In genomic region chr16:66522816-66523590, GRCh38 we compare ENCODE assay signal across 11 cellular contexts. TPM values are rescaled to one million over a fixed set of nuclear protein-coding genes. Genes with fewer than 3 reads are reported as not detected.
DNase-seq lines count a peak whose midpoint lies in the region; ATAC-seq and TF ChIP-seq lines count a peak whose summit lies in the region.
"Had no signal": no experiment of that assay in that cellular context is flagged by ENCODE, and none has a peak within 500 bp of the region (broad histone marks: within the 10 kb centered on the region; RNA-seq: fewer than 3 reads in every experiment).

No MANE protein-coding gene starts in this region.

- peaks cover 74% of the 10 kb centered on the region for H3K4me1 Mint-ChIP-seq in activated CD4-positive, alpha-beta T cell treated with anti-CD3 and anti-CD28 coated beads, Interleukin-2, amount 10 ng/mL, durations not matched to agents 24 days and 14 days
- peaks cover 62% of the 10 kb centered on the region for H3K4me1 Mint-ChIP-seq in T-helper 17 cell

- no peak for TF ChIP-seq CTCF in gastroesophageal sphincter (IDR thresholded peaks at IDR 0.05)

- TF ChIP-seq POLR2A in gastroesophageal sphincter (IDR thresholded peaks at IDR 0.05) = no peak

- H3K9me3 ChIP-seq in T-helper 17 cell (ENCODE audit: control insufficient read depth, low read length, poor library complexity, severe bottlenecking) = no peaks in the 10 kb centered on the region
- H3K9me3 ChIP-seq in gastroesophageal sphincter = no peaks in the 10 kb centered on the region
- H3K9me3 ChIP-seq: pancreas had no signal

- H3K9me3 Mint-ChIP-seq in activated CD4-positive, alpha-beta T cell treated with anti-CD3 and anti-CD28 coated beads, Interleukin-2, amount 10 ng/mL, durations not matched to agents 24 days and 14 days = no peaks in the 10 kb centered on the region

- H3K27ac Mint-ChIP-seq in activated CD4-positive, alpha-beta T cell treated with anti-CD3 and anti-CD28 coated beads, Interleukin-2, amount 10 ng/mL, durations not matched to agents 24 days and 14 days = peak overlapping the region; percentile 97
- H3K27ac Mint-ChIP-seq in T-helper 17 cell = peak overlapping the region; percentile 96

- no peak for TF ChIP-seq EP300 in gastroesophageal sphincter (IDR thresholded peaks at IDR 0.05)

- no peak overlapping the region for H3K4me3 ChIP-seq in gastroesophageal sphincter
- H3K4me3 ChIP-seq: pancreas had no signal

- peaks cover 0 to 66% (median 23%) of the 10 kb centered on the region in 3 donors for H3K4me1 ChIP-seq in gastroesophageal sphincter

- H3K4me3 Mint-ChIP-seq in activated CD4-positive, alpha-beta T cell treated with anti-CD3 and anti-CD28 coated beads, Interleukin-2, amount 10 ng/mL, durations not matched to agents 24 days and 14 days = peak overlapping the region; percentile 83
- H3K4me3 Mint-ChIP-seq in T-helper 17 cell = peak overlapping the region; percentile 88

- 90 to 93% methylated on average over 6 to 9 of the region's 11 CpGs for WGBS in gastroesophageal sphincter (ENCODE audit: low coverage in 1 of 2), 2 donors

- H3K27ac ChIP-seq in gastroesophageal sphincter (peak overlapping the region in 3 of 4 donors; percentile 37 to 92 (median 83)), substantia nigra (ENCODE audit: low read depth, low read length, poor library complexity, severe bottlenecking) (peak overlapping the region; percentile 16)

- no peaks in the 10 kb centered on the region for H3K27me3 Mint-ChIP-seq in activated CD4-positive, alpha-beta T cell treated with anti-CD3 and anti-CD28 coated beads, Interleukin-2, amount 10 ng/mL, durations not matched to agents 24 days and 14 days
- H3K27me3 Mint-ChIP-seq in T-helper 17 cell = no peaks in the 10 kb centered on the region

- H3K27me3 ChIP-seq in gastroesophageal sphincter = no peaks in the 10 kb centered on the region
- H3K27me3 ChIP-seq: pancreas had no signal

- intact Hi-C loops in activated CD4-positive, alpha-beta T cell treated with anti-CD3 and anti-CD28 coated beads, Interleukin-2, amount 10 ng/mL, durations not matched to agents 24 days and 14 days (cut with micrococcal nuclease) = loop anchor here (1.0 kb wide), 3 partner anchors 26 to 81 kb away; partner anchors contain the start of gene CMTM3

- ATAC-seq in T-helper 17 cell = no peak
- no peak for ATAC-seq in gastroesophageal sphincter
- no peak for ATAC-seq in HG03439 (IDR thresholded peaks at IDR 0.05; ENCODE audit: unreplicated experiment)

- H3K36me3 ChIP-seq in gastroesophageal sphincter = peaks cover 0 to 73% of the 10 kb centered on the region in 2 donors

- H3K36me3 Mint-ChIP-seq in activated CD4-positive, alpha-beta T cell treated with anti-CD3 and anti-CD28 coated beads, Interleukin-2, amount 10 ng/mL, durations not matched to agents 24 days and 14 days (ENCODE audit: low read depth) = peaks cover 12% of the 10 kb centered on the region
- H3K36me3 Mint-ChIP-seq in T-helper 17 cell (ENCODE audit: low read depth) = no peaks in the 10 kb centered on the region

- peak; percentile 63 for DNase-seq in activated CD4-positive, alpha-beta T cell treated with anti-CD3 and anti-CD28 coated beads, Interleukin-2, amount 10 ng/mL, durations not matched to agents 24 days and 14 days
- no peak for DNase-seq in activated CD4-positive, alpha-beta T cell treated with anti-CD3 and anti-CD28 coated beads, Interleukin-2, amount 50 U/mL, for 48 hours
- no peak for DNase-seq in T-helper 17 cell
- no peak for DNase-seq in substantia nigra (lab: John Stamatoyannopoulos, UW)
- DNase-seq in NCI-H1092 (lab: John Stamatoyannopoulos, UW) = no peak
- DNase-seq in AML-193 (lab: John Stamatoyannopoulos, UW) = no peak
- DNase-seq: effector CD8-positive, alpha-beta T cell; pancreas had no signal

RNA-seq across cellular contexts. Expression of gene TK2, which starts 26.9 kb away (rescaled TPM):
- total RNA-seq in activated CD4-positive, alpha-beta T cell treated with anti-CD3 and anti-CD28 coated beads, Interleukin-2, amount 10 ng/mL, durations not matched to agents 24 days and 14 days = 5.8 and 6.7 TPM in 2 replicates
- total RNA-seq in T-helper 17 cell (1 to 10 TPM; 7.1 to 9.4 TPM), gastroesophageal sphincter (10 to 100 TPM; 32.7 to 42.8 (median 37.0) TPM)

RNA-seq across cellular contexts. Expression of gene CKLF, which starts 29.4 kb away (rescaled TPM):
- 145 and 146 TPM in 2 replicates for total RNA-seq in activated CD4-positive, alpha-beta T cell treated with anti-CD3 and anti-CD28 coated beads, Interleukin-2, amount 10 ng/mL, durations not matched to agents 24 days and 14 days
- total RNA-seq in T-helper 17 cell = 10 to 100 TPM; 41.6 to 42.5 TPM
- total RNA-seq in gastroesophageal sphincter = 10 to 100 TPM; 13.1 to 31.5 (median 17.9) TPM

RNA-seq across cellular contexts. Expression of gene CMTM1, which starts 43.2 kb away (rescaled TPM):
- 12.2 and 13.6 TPM in 2 replicates for total RNA-seq in activated CD4-positive, alpha-beta T cell treated with anti-CD3 and anti-CD28 coated beads, Interleukin-2, amount 10 ng/mL, durations not matched to agents 24 days and 14 days
- 1 to 10 TPM; 3.3 to 3.6 TPM for total RNA-seq in T-helper 17 cell
- total RNA-seq in gastroesophageal sphincter = under 1 TPM in 1 of 4 donors, not detected in 3; 0.89 TPM

RNA-seq across cellular contexts. Expression of gene CMTM2, which starts 56.3 kb away (rescaled TPM):
- 0.51 and 0.95 TPM in 2 replicates for total RNA-seq in activated CD4-positive, alpha-beta T cell treated with anti-CD3 and anti-CD28 coated beads, Interleukin-2, amount 10 ng/mL, durations not matched to agents 24 days and 14 days
- total RNA-seq in T-helper 17 cell (under 1 TPM in 1 of 2 donors, not detected in 1; 0.70 TPM), gastroesophageal sphincter (not detected)
- total RNA-seq: A673 had no signal
